In the genomic region with DNA sequence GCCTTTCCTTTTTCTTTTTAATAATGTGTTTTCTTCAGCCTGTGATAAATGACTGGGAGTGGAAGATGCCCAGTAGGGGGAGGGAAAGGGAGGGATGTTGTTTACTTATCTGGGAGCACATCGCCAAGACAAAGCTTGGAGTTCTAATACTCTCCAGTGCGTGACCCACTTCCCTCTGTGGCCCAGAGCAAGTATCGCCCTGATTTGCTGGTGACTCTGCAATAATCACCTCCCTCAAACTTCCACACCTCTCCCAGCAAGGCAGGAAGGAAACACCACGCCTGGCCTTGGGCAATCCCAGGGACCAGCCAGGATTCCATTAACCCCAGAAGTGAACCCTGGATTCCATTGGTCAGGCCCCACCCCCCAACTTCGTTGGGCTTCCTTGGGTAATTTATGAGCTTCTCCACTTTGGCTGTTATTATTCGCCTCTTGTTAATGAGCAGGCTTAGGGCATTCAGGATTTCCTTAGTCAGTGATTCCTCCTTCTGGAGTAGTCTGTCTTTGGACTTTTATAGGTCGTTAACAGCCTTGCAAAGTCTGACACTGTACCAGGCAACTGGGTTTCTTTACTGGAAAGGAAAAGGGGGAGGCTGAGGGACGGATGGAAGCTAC, we compare ENCODE assay signal across 9 cellular contexts.
DNase-seq lines count a peak whose midpoint lies in the region; ATAC-seq, FAIRE-seq and TF ChIP-seq lines count a peak whose summit lies in the region.
"Had no signal": no experiment of that assay in that cellular context is flagged by ENCODE, and none has a peak within 500 bp of the region (broad histone marks: within the 10 kb centered on the region; RNA-seq: fewer than 3 reads in every experiment).

No MANE protein-coding gene starts in this region.

- peak overlapping the region; percentile 75 for H3K27ac Mint-ChIP-seq in nephron progenitor cell

- H3K4me1 ChIP-seq in ACC112 (ENCODE audit: control insufficient read depth, insufficient read depth, low read length, unreplicated experiment): peaks cover 31% of the 10 kb centered on the region

- H3K36me3 Mint-ChIP-seq in nephron progenitor cell (ENCODE audit: low read depth): no peaks in the 10 kb centered on the region

- H3K27me3 ChIP-seq in ACC112 (ENCODE audit: insufficient read depth, low read length): no peaks in the 10 kb centered on the region

- peak overlapping the region; percentile 92 for H2AFZ ChIP-seq in ACC112 (ENCODE audit: low read length, unreplicated experiment)

- DNase-seq in HTR-8/SVneo (ENCODE audit: insufficient read length, low spot score) (peak; percentile 63), epithelial cell of esophagus (ENCODE audit: low read depth) (peak; percentile 92), nephron progenitor cell (peak; percentile 61), caudate nucleus (lab: John Stamatoyannopoulos, UW) (no peak), NK-92 (lab: John Stamatoyannopoulos, UW; ENCODE audit: unreplicated experiment) (no peak), AML-193 (lab: John Stamatoyannopoulos, UW) (no peak)
- DNase-seq: DMS 273 treated with DMSO at 0.1 percent for 48 hours had no signal

- peak; percentile 68 for FAIRE-seq in HTR-8/SVneo (lab: Jason Lieb, UNC)

- H3K27me3 Mint-ChIP-seq in nephron progenitor cell (ENCODE audit: low read depth, poor library complexity): peaks cover 14% of the 10 kb centered on the region

- H3K4me3 Mint-ChIP-seq in nephron progenitor cell: peak overlapping the region; percentile 39

- H3K4me1 Mint-ChIP-seq in nephron progenitor cell: peaks cover 57% of the 10 kb centered on the region

- H3K4me3 ChIP-seq in ACC112 (ENCODE audit: low read depth, low read length): peak overlapping the region; percentile 61
- no peak overlapping the region for H3K4me3 ChIP-seq in epithelial cell of esophagus (ENCODE audit: low read length)

- no peaks in the 10 kb centered on the region for H3K36me3 ChIP-seq in ACC112 (ENCODE audit: insufficient read depth, low read length)

- TF ChIP-seq CTCF in epithelial cell of esophagus (IDR thresholded peaks at IDR 0.05; ENCODE audit: insufficient read depth, low read depth, low read length, missing control alignments): peak; percentile 12
- no peak for TF ChIP-seq CTCF in nephron progenitor cell (IDR thresholded peaks at IDR 0.05)

- no peaks in the 10 kb centered on the region for H3K79me2 ChIP-seq in ACC112 (ENCODE audit: control insufficient read depth, insufficient read depth, low read length, unreplicated experiment)

- ATAC-seq in GM19455 (IDR thresholded peaks at IDR 0.05; ENCODE audit: unreplicated experiment): no peak

- H3K27ac ChIP-seq in ACC112 (ENCODE audit: low read depth, low read length) (peak overlapping the region; percentile 98), caudate nucleus (ENCODE audit: low read depth, low read length) (no peak overlapping the region)

- no peaks in the 10 kb centered on the region for H3K9me3 Mint-ChIP-seq in nephron progenitor cell

Comparison
In these comparisons a context has a peak if more than half of its experiments do, and no peak if none do; other contexts are left out.
1. DNase-seq: peak in HTR-8/SVneo (single experiment), epithelial cell of esophagus (single experiment) and nephron progenitor cell (single experiment); none in caudate nucleus (0 of 61), NK-92 (single experiment) and AML-193 (0 of 2).